Comparison of ENCODE assay signal across 9 cellular contexts in genomic region chr3:192918275-192918588, GRCh38. TPM values are rescaled to one million over a fixed set of nuclear protein-coding genes. Genes with fewer than 3 reads are reported as not detected.
A peak's percentile ranks its signal among the peaks of the same experiment; 100 is the strongest.
DNase-seq lines count a peak whose midpoint lies in the region; ATAC-seq, FAIRE-seq and TF ChIP-seq lines count a peak whose summit lies in the region.
"Had no signal": no experiment of that assay in that cellular context is flagged by ENCODE, and none has a peak within 500 bp of the region (broad histone marks: within the 10 kb centered on the region; RNA-seq: fewer than 3 reads in every experiment).

No MANE protein-coding gene starts in this region.

- WGBS in mesodermal cell (ENCODE audit: insufficient coverage in 2 of 2), 2 experiments: 0% methylated on average over 2 to 8 of the region's 13 CpGs

- DNase-seq in right atrium auricular region (ENCODE audit: low spot score): no peak
- DNase-seq in Right ventricle myocardium inferior (ENCODE audit: missing footprints): no peak
- no peak for DNase-seq in bronchial epithelial cell (ENCODE audit: low read depth)
- no peak for DNase-seq in uterus
- no peak for DNase-seq in GDM1 (lab: John Stamatoyannopoulos, UW)

- H3K4me1 ChIP-seq in right atrium auricular region: peaks cover 0 to 23% of the 10 kb centered on the region in 2 donors
- peaks cover 7% of the 10 kb centered on the region for H3K4me1 ChIP-seq in mesodermal cell (ENCODE audit: control insufficient read depth, insufficient read depth, low read length, poor library complexity, severe bottlenecking)
- H3K4me1 ChIP-seq in uterus: peaks cover 0 to 6% of the 10 kb centered on the region in 2 donors

- no peaks in the 10 kb centered on the region for H3K36me3 ChIP-seq in right atrium auricular region
- H3K36me3 ChIP-seq in bronchial epithelial cell (ENCODE audit: control insufficient read depth, insufficient read depth, low read length): no peaks in the 10 kb centered on the region
- no peaks in the 10 kb centered on the region for H3K36me3 ChIP-seq in mesodermal cell (ENCODE audit: control insufficient read depth, insufficient read depth, low read length)
- H3K36me3 ChIP-seq in uterus: no peaks in the 10 kb centered on the region

- H3K9me3 ChIP-seq in right atrium auricular region (no peaks in the 10 kb centered on the region), mesodermal cell (ENCODE audit: control insufficient read depth, low read length) (no peaks in the 10 kb centered on the region), uterus (no peaks in the 10 kb centered on the region)

- H3K4me3 ChIP-seq in right atrium auricular region: peak overlapping the region; percentile 70 to 82
- H3K4me3 ChIP-seq in bronchial epithelial cell (ENCODE audit: low read depth, low read length): peak overlapping the region; percentile 63
- peak overlapping the region; percentile 84 for H3K4me3 ChIP-seq in mesodermal cell (ENCODE audit: extremely low read depth, insufficient read depth, low read length, poor library complexity, severe bottlenecking)
- H3K4me3 ChIP-seq in uterus: peak overlapping the region; percentile 66 to 80

- H3K27ac ChIP-seq in right atrium auricular region (peak overlapping the region; percentile 89 to 92), mesodermal cell (ENCODE audit: low read depth, low read length, severe bottlenecking) (peak overlapping the region; percentile 86), uterus (peak overlapping the region; percentile 92 to 95)

- ATAC-seq in Right ventricle myocardium inferior (no peak), GM18868 (IDR thresholded peaks at IDR 0.05; ENCODE audit: unreplicated experiment) (no peak), HG03280 (IDR thresholded peaks at IDR 0.05; ENCODE audit: unreplicated experiment) (no peak)

- no peak for TF ChIP-seq CTCF in right atrium auricular region (IDR thresholded peaks at IDR 0.05)
- no peak for TF ChIP-seq CTCF in bronchial epithelial cell (IDR thresholded peaks at IDR 0.05; ENCODE audit: insufficient read depth, low read length, severe bottlenecking)
- TF ChIP-seq CTCF in uterus (IDR thresholded peaks at IDR 0.05): peak in 1 of 4 experiments; percentile 27

- H3K27me3 ChIP-seq in right atrium auricular region (no peaks in the 10 kb centered on the region), bronchial epithelial cell (ENCODE audit: control insufficient read depth, insufficient read depth, low read length) (no peaks in the 10 kb centered on the region), uterus (no peaks in the 10 kb centered on the region)

- intact Hi-C loops in Right ventricle myocardium inferior (cut with DNase I) (loop anchor here (5.0 kb wide), 1 partner anchor 81 kb away; no protein-coding TSS in a partner anchor), uterus (cut with DNase I; ENCODE audit: low total_unique reads) (loop anchor here (10.0 kb wide), 1 partner anchor 83 kb away; no protein-coding TSS in a partner anchor)

- no peak for FAIRE-seq in bronchial epithelial cell (lab: Jason Lieb, UNC)
- FAIRE-seq: colon had no signal

- no peak for TF ChIP-seq POLR2A in uterus (IDR thresholded peaks at IDR 0.05)

RNA-seq across cellular contexts. Expression of gene MB21D2, which starts 0.6 kb away (rescaled TPM):
- total RNA-seq in right atrium auricular region: 1 to 10 TPM; 3.7 to 5.9 TPM
- total RNA-seq in Right ventricle myocardium inferior: 2.1 TPM
- total RNA-seq in bronchial epithelial cell: 9.2 and 9.6 TPM in 2 replicates
- 3.3 TPM for polyA plus RNA-seq in mesodermal cell (2013, experiment 1 of 2)
- polyA plus RNA-seq in mesodermal cell (2013, experiment 2 of 2): 3.2 TPM
- 10 to 100 TPM in 2 of 4 donors, 1 to 10 TPM in 2; 5.0 to 21.8 (median 11.9) TPM for total RNA-seq in uterus
